8 cellular contexts compared by ENCODE assay signal in genomic region chr20:38725959-38726848, GRCh38. TPM values are rescaled to one million over a fixed set of nuclear protein-coding genes. Genes with fewer than 3 reads are reported as not detected.
DNase-seq lines count a peak whose midpoint lies in the region; ATAC-seq and TF ChIP-seq lines count a peak whose summit lies in the region.

No MANE protein-coding gene starts in this region.

- no peak overlapping the region; the same call in 1 of the 2 replicates for H3K4me2 ChIP-seq in KMS-11

- H3K27me3 Mint-ChIP-seq in CD8-positive, alpha-beta T cell (ENCODE audit: low read depth): peaks cover 82% of the 10 kb centered on the region

- H3K4me3 Mint-ChIP-seq in CD8-positive, alpha-beta T cell: no peak overlapping the region

- H3K9me3 Mint-ChIP-seq in CD8-positive, alpha-beta T cell: no peaks in the 10 kb centered on the region

- no peaks in the 10 kb centered on the region for H3K79me2 ChIP-seq in KMS-11 (ENCODE audit: insufficient read depth, low read depth)

- H3K27me3 ChIP-seq in CD8-positive, alpha-beta T cell (ENCODE audit: insufficient read depth, low read length): peaks cover 66% of the 10 kb centered on the region
- H3K27me3 ChIP-seq in KMS-11 (ENCODE audit: insufficient read depth, low read depth): peaks cover 33% of the 10 kb centered on the region
- H3K27me3 ChIP-seq in adrenal gland: peaks cover 99% of the 10 kb centered on the region

- no peak for TF ChIP-seq POLR2A in adrenal gland (IDR thresholded peaks at IDR 0.05)

- WGBS in adrenal gland, 4 donors: 12 to 19% (median 17%) methylated on average over 19 to 49 of the region's 49 CpGs

- no peak overlapping the region for H3K27ac ChIP-seq in CD8-positive, alpha-beta T cell (ENCODE audit: low read depth, low read length)
- H3K27ac ChIP-seq in KMS-11 (no peak overlapping the region), adrenal gland (no peak overlapping the region)

- CTCF ChIA-PET in CD8-positive, alpha-beta T cell (lab: Charles Lee): interaction anchor here (0.6 to 4.7 kb wide), 3 partner anchors 21 to 167 kb away, joined by 3 to 24 read pairs (median 3); no protein-coding TSS in a partner anchor

- no peaks in the 10 kb centered on the region for H3K36me3 ChIP-seq in CD8-positive, alpha-beta T cell (ENCODE audit: insufficient read depth, low read length)
- no peaks in the 10 kb centered on the region for H3K36me3 ChIP-seq in KMS-11 (ENCODE audit: insufficient read depth)
- H3K36me3 ChIP-seq in adrenal gland (replicated peaks in 1 of 2): no peaks in the 10 kb centered on the region

- H4K20me1 ChIP-seq in KMS-11 (ENCODE audit: insufficient read depth): no peaks in the 10 kb centered on the region

- DNase-seq in CD8-positive, alpha-beta T cell: peak in 6 of 7 experiments; percentile 19 to 60 (median 35)
- DNase-seq in activated CD4-positive, alpha-beta T cell treated with anti-CD3 and anti-CD28 coated beads, Interleukin-2, amount 50 U/mL, for 1 hour: peak; percentile 39
- DNase-seq in germinal center (ENCODE audit: low spot score) (peak; percentile 47), activated gamma-delta T cell treated with Interleukin-2 at 50 U/mL for 16 hours (no peak), adrenal gland (no peak), cerebellar nuclear complex (lab: John Stamatoyannopoulos, UW) (no peak)
- DNase-seq in stimulated activated CD4-positive, alpha-beta T cell treated with anti-CD3 and anti-CD28 coated beads, Interleukin-2, amount 100 ng/mL, for 48 hours: peak; percentile 46 to 54

- intact Hi-C loops in CD8-positive, alpha-beta T cell (cut with DNase I, micrococcal nuclease): loop anchor here (1.0 to 5.0 kb wide), 2 partner anchors 49 to 168 kb away; no protein-coding TSS in a partner anchor
- intact Hi-C loops in adrenal gland (cut with DNase I): no loop called here

- peaks cover 60% of the 10 kb centered on the region for H3K4me1 Mint-ChIP-seq in CD8-positive, alpha-beta T cell (ENCODE audit: low read depth)

- no peaks in the 10 kb centered on the region for H3K9me3 ChIP-seq in CD8-positive, alpha-beta T cell (ENCODE audit: low read length)
- H3K9me3 ChIP-seq in adrenal gland (replicated peaks in 1 of 3): no peaks in the 10 kb centered on the region

- H3K4me3 ChIP-seq in CD8-positive, alpha-beta T cell (ENCODE audit: low read depth, low read length): no peak overlapping the region
- H3K4me3 ChIP-seq in KMS-11 (IDR thresholded peaks at IDR 0.05; ENCODE audit: insufficient read depth, low read depth, low read length): no peak overlapping the region
- H3K4me3 ChIP-seq in adrenal gland: no peak overlapping the region

- peaks cover 52% of the 10 kb centered on the region for H3K4me1 ChIP-seq in CD8-positive, alpha-beta T cell (ENCODE audit: insufficient read depth, low read length)
- H3K4me1 ChIP-seq in KMS-11 (ENCODE audit: low read depth, poor library complexity, severe bottlenecking) (peaks cover 3% of the 10 kb centered on the region), adrenal gland (replicated peaks in 1 of 2) (peaks cover 0 to 7% of the 10 kb centered on the region in 2 donors)

- POLR2A ChIA-PET in CD8-positive, alpha-beta T cell (lab: Charles Lee): no interaction called here

- no peak for TF ChIP-seq CTCF in CD8-positive, alpha-beta T cell (IDR thresholded peaks at IDR 0.05)
- TF ChIP-seq CTCF in KMS-11 (conservative IDR thresholded peaks at IDR 0.05; ENCODE audit: low read depth, low read length) (0 out of 2 replicates have a peak, but pooled peaks have one; percentile 33), adrenal gland (IDR thresholded peaks at IDR 0.05) (peak in 2 of 6 experiments; percentile 12 to 18)

- no peak overlapping the region for H3K27ac Mint-ChIP-seq in CD8-positive, alpha-beta T cell

- no peak overlapping the region for H3K9ac ChIP-seq in KMS-11

- no peaks in the 10 kb centered on the region for H3K36me3 Mint-ChIP-seq in CD8-positive, alpha-beta T cell

- H2AFZ ChIP-seq in KMS-11 (ENCODE audit: low read depth): no peak overlapping the region

- ATAC-seq in CD8-positive, alpha-beta T cell: no peak

RNA-seq across cellular contexts. Expression of gene SLC32A1, which starts 1.9 kb away (rescaled TPM):
- total RNA-seq in CD8-positive, alpha-beta T cell: under 1 TPM in 1 of 2 experiments, not detected in 1; 0.16 TPM
- not detected for total RNA-seq in adrenal gland
- polyA plus RNA-seq in adrenal gland: under 1 TPM in 1 of 3 donors, not detected in 2; 0.24 TPM

RNA-seq across cellular contexts. Expression of gene ACTR5, which starts 22.1 kb away (rescaled TPM):
- 10 to 100 TPM; 15.7 to 18.2 TPM for total RNA-seq in CD8-positive, alpha-beta T cell
- 1 to 10 TPM; 5.5 to 8.9 (median 6.7) TPM for total RNA-seq in adrenal gland
- 10 to 100 TPM in 1 of 3 donors, 1 to 10 TPM in 2; 5.6 to 10.5 (median 8.4) TPM for polyA plus RNA-seq in adrenal gland

Comparison
In these comparisons a context has a peak if more than half of its experiments do, and no peak if none do; other contexts are left out.
1. DNase-seq: peak in CD8-positive, alpha-beta T cell (6 of 7), activated CD4-positive, alpha-beta T cell treated with anti-CD3 and anti-CD28 coated beads, Interleukin-2, amount 50 U/mL, for 1 hour (single experiment), germinal center (single experiment) and stimulated activated CD4-positive, alpha-beta T cell treated with anti-CD3 and anti-CD28 coated beads, Interleukin-2, amount 100 ng/mL, for 48 hours (2 of 2); none in activated gamma-delta T cell treated with Interleukin-2 at 50 U/mL for 16 hours (single experiment), adrenal gland (0 of 7) and cerebellar nuclear complex (0 of 2).
2. intact Hi-C loops: an anchor here in CD8-positive, alpha-beta T cell (1.0 to 5.0 kb wide); none called in adrenal gland.